1 cellular context compared by ENCODE assay signal in genomic region chr20:46607849-46608497, GRCh38.
A peak's percentile ranks its signal among the peaks of the same experiment; 100 is the strongest.
TF ChIP-seq lines count a peak whose summit lies in the region.

No MANE protein-coding gene starts in this region.

TF ChIP-seq in HepG2, 621 proteins besides CTCF, POLR2A, EP300 and RAD21 (continues in another document):
- no peak for TF ChIP-seq PHF5A (CRISPR knock-in tag; IDR thresholded peaks at IDR 0.05; ENCODE audit: low read depth, unreplicated experiment)
- TF ChIP-seq DNMT1 (CRISPR knock-in tag; IDR thresholded peaks at IDR 0.05) = no peak
- 0 out of 2 replicates have a peak, but pooled peaks have one; percentile 18 for TF ChIP-seq HNRNPL (IDR thresholded peaks at IDR 0.05; ENCODE audit: low read depth, low read length)
- TF ChIP-seq ZNF354B (CRISPR knock-in tag; IDR thresholded peaks at IDR 0.05) = peak; percentile 91; the same call in 1 of the 2 replicates
- peak; percentile 79; the same call in 1 of the 2 replicates for TF ChIP-seq SNAPC5 (CRISPR knock-in tag; IDR thresholded peaks at IDR 0.05; ENCODE audit: borderline replicate concordance)
- TF ChIP-seq PAX8 (CRISPR knock-in tag; IDR thresholded peaks at IDR 0.05; ENCODE audit: borderline replicate concordance) = no peak
- peak; percentile 55; the same call in 1 of the 2 replicates for TF ChIP-seq YEATS4 (CRISPR knock-in tag; IDR thresholded peaks at IDR 0.05; ENCODE audit: borderline replicate concordance)
- no peak for TF ChIP-seq TSC22D2 (CRISPR knock-in tag; IDR thresholded peaks at IDR 0.05; ENCODE audit: borderline replicate concordance)
- TF ChIP-seq PATZ1 (CRISPR knock-in tag; IDR thresholded peaks at IDR 0.05) = 0 out of 2 replicates have a peak, but pooled peaks have one; percentile 20
- TF ChIP-seq MBD4 (IDR thresholded peaks at IDR 0.05; ENCODE audit: borderline replicate concordance, low read length) = no peak
- peak; percentile 41; the same call in 1 of the 2 replicates for TF ChIP-seq ARID5B (CRISPR knock-in tag; IDR thresholded peaks at IDR 0.05)
- TF ChIP-seq ZNF713 (CRISPR knock-in tag; IDR thresholded peaks at IDR 0.05) = no peak
- peak; percentile 49 for TF ChIP-seq CSRNP1 (CRISPR knock-in tag; IDR thresholded peaks at IDR 0.05)
- no peak for TF ChIP-seq SALL1 (CRISPR knock-in tag; IDR thresholded peaks at IDR 0.05)
- TF ChIP-seq SNRNP70 (IDR thresholded peaks at IDR 0.05; ENCODE audit: low read depth, low read length) = no peak
- TF ChIP-seq ZSCAN31 (CRISPR knock-in tag; IDR thresholded peaks at IDR 0.05; ENCODE audit: low read depth) = 0 out of 2 replicates have a peak, but pooled peaks have one; percentile 5
- no peak for TF ChIP-seq ONECUT2 (CRISPR knock-in tag; IDR thresholded peaks at IDR 0.05)
- TF ChIP-seq ATF2 (CRISPR knock-in tag; IDR thresholded peaks at IDR 0.05) = peak; percentile 12; the same call in 1 of the 2 replicates
- no peak for TF ChIP-seq ZNF549 (CRISPR knock-in tag; IDR thresholded peaks at IDR 0.05)
- TF ChIP-seq POLR2G (IDR thresholded peaks at IDR 0.05; ENCODE audit: low read depth, low read length) = no peak
- TF ChIP-seq NR2F1 (CRISPR knock-in tag; IDR thresholded peaks at IDR 0.05) = peak in 1 of 2 experiments; percentile 52; a peak in 2 of 4 replicates
- TF ChIP-seq THAP8 (CRISPR knock-in tag; IDR thresholded peaks at IDR 0.05; ENCODE audit: borderline replicate concordance) = no peak
- TF ChIP-seq NR2F2 (IDR thresholded peaks at IDR 0.05; ENCODE audit: borderline replicate concordance, low read depth) = 0 out of 2 replicates have a peak, but pooled peaks have one; percentile 11
- no peak for TF ChIP-seq HMGXB4 (CRISPR knock-in tag; IDR thresholded peaks at IDR 0.05; ENCODE audit: borderline replicate concordance in 1 of 2, low read depth in 1 of 2)
- TF ChIP-seq ZNF776 (CRISPR knock-in tag; IDR thresholded peaks at IDR 0.05) = no peak
- peak; percentile 70; the same call in 1 of the 2 replicates for TF ChIP-seq ZSCAN21 (CRISPR knock-in tag; IDR thresholded peaks at IDR 0.05; ENCODE audit: borderline replicate concordance)
- TF ChIP-seq HOXD1 (CRISPR knock-in tag; IDR thresholded peaks at IDR 0.05) = no peak
- TF ChIP-seq GTF3A (CRISPR knock-in tag; conservative IDR thresholded peaks at IDR 0.05) = no peak
- TF ChIP-seq KLF12 (CRISPR knock-in tag; IDR thresholded peaks at IDR 0.05; ENCODE audit: borderline replicate concordance) = 0 out of 2 replicates have a peak, but pooled peaks have one; percentile 14
- peak; percentile 53; the same call in 1 of the 2 replicates for TF ChIP-seq CEBPG (CRISPR knock-in tag; IDR thresholded peaks at IDR 0.05)
- no peak for TF ChIP-seq ZNF343 (CRISPR knock-in tag; IDR thresholded peaks at IDR 0.05)
- no peak for TF ChIP-seq XBP1 (CRISPR knock-in tag; IDR thresholded peaks at IDR 0.05)
- TF ChIP-seq ZNF704 (CRISPR knock-in tag; IDR thresholded peaks at IDR 0.05; ENCODE audit: borderline replicate concordance) = 0 out of 2 replicates have a peak, but pooled peaks have one; percentile 47
- no peak for TF ChIP-seq BRF2 (CRISPR knock-in tag; IDR thresholded peaks at IDR 0.05)
- TF ChIP-seq SUZ12 (IDR thresholded peaks at IDR 0.05; ENCODE audit: low read depth, low read length) = no peak
- 0 out of 2 replicates have a peak, but pooled peaks have one; percentile 10 for TF ChIP-seq PRDM15 (CRISPR knock-in tag; IDR thresholded peaks at IDR 0.05)
- TF ChIP-seq HDAC2 (CRISPR knock-in tag; IDR thresholded peaks at IDR 0.05) = peak; percentile 30; the same call in 1 of the 2 replicates
- no peak for TF ChIP-seq ZNF788 (CRISPR knock-in tag; IDR thresholded peaks at IDR 0.05; ENCODE audit: borderline replicate concordance)
- TF ChIP-seq ZNF710 (CRISPR knock-in tag; IDR thresholded peaks at IDR 0.05; ENCODE audit: borderline replicate concordance) = no peak
- TF ChIP-seq KLF6 (CRISPR knock-in tag; IDR thresholded peaks at IDR 0.05) = 0 out of 2 replicates have a peak, but pooled peaks have one; percentile 56
